In genomic region chr1:205519541-205520131, GRCh38 we compare ENCODE assay signal across 12 cellular contexts. TPM values are rescaled to one million over a fixed set of nuclear protein-coding genes. Genes with fewer than 3 reads are reported as not detected.
DNase-seq lines count a peak whose midpoint lies in the region; ATAC-seq and TF ChIP-seq lines count a peak whose summit lies in the region.
"Had no signal": no experiment of that assay in that cellular context is flagged by ENCODE, and none has a peak within 500 bp of the region (broad histone marks: within the 10 kb centered on the region; RNA-seq: fewer than 3 reads in every experiment).

No MANE protein-coding gene starts in this region.

- peaks cover 16% of the 10 kb centered on the region for H3K27me3 Mint-ChIP-seq in nephron (ENCODE audit: low read depth)

- intact Hi-C loops in left cardiac atrium (cut with DNase I), result loop anchor here in 1 of 2 donors (5.0 kb wide), 1 partner anchor 32 kb away; no protein-coding TSS in a partner anchor
- intact Hi-C loops in body of pancreas (cut with DNase I), result loop anchor here (10.0 kb wide), 1 partner anchor 185 kb away; no protein-coding TSS in a partner anchor

- H3K4me1 Mint-ChIP-seq in nephron, result peaks cover 43% of the 10 kb centered on the region

- no peak for TF ChIP-seq CTCF in nephron (IDR thresholded peaks at IDR 0.05; ENCODE audit: unreplicated experiment in 3 of 3)
- no peak for TF ChIP-seq CTCF in body of pancreas (IDR thresholded peaks at IDR 0.05)

- in situ Hi-C loops in G401 (cut with HindIII; ENCODE audit: low sequenced_read_pairs), result loop anchor here (5.0 kb wide), 1 partner anchor 157 kb away; no protein-coding TSS in a partner anchor

- H3K9me3 Mint-ChIP-seq in nephron, result no peaks in the 10 kb centered on the region
- H3K9me3 Mint-ChIP-seq: activated CD4-positive, alpha-beta memory T cell treated with anti-CD3 and anti-CD28 coated beads for 36 hours; T-helper 1 cell treated with Interleukin-12 subunit alpha and Interleukin-12 subunit beta and Interleukin-4 antibody, amounts not matched to agents 30 μg/mL and 1 μg/mL, for 36 hours had no signal

- peaks cover 2% of the 10 kb centered on the region for H3K36me3 Mint-ChIP-seq in nephron (ENCODE audit: low read depth)
- H3K36me3 Mint-ChIP-seq: activated CD4-positive, alpha-beta memory T cell treated with anti-CD3 and anti-CD28 coated beads for 36 hours had no signal

- DNase-seq in Ammon's horn (ENCODE audit: low spot score) (peak; percentile 87), NCI-H69 (lab: John Stamatoyannopoulos, UW) (peak; percentile 84), left cardiac atrium (no peak), NCI-H524 treated with DMSO at 0.1 percent for 48 hours (lab: John Stamatoyannopoulos, UW) (no peak), G401 (ENCODE audit: low spot score) (no peak), body of pancreas (no peak)
- no peak for DNase-seq in stimulated activated CD8-positive, alpha-beta memory T cell treated with anti-CD3 and anti-CD28 coated beads, Interleukin-4, amount 100 ng/mL, for 48 hours
- DNase-seq: activated CD4-positive, alpha-beta memory T cell treated with anti-CD3 and anti-CD28 coated beads for 36 hours; activated naive CD4-positive, alpha-beta T cell treated with Interleukin-2 at 50 U/mL for 16 hours; KBM-7 had no signal

- H3K4me1 ChIP-seq in body of pancreas, result peaks cover 5% of the 10 kb centered on the region

- ATAC-seq in left cardiac atrium, result peak; percentile 20 to 28
- no peak for ATAC-seq in body of pancreas

- H3K36me3 ChIP-seq in body of pancreas (replicated peaks in 1 of 2; ENCODE audit: insufficient read depth in 1 of 2, low read depth in 2 of 2), result no peaks in the 10 kb centered on the region

- H3K27ac ChIP-seq in body of pancreas, result no peak overlapping the region

- H3K4me3 Mint-ChIP-seq in nephron, result peak overlapping the region; percentile 35 to 62 (median 48)
- H3K4me3 Mint-ChIP-seq: activated CD4-positive, alpha-beta memory T cell treated with anti-CD3 and anti-CD28 coated beads for 36 hours; T-helper 1 cell treated with Interleukin-12 subunit alpha and Interleukin-12 subunit beta and Interleukin-4 antibody, amounts not matched to agents 30 μg/mL and 1 μg/mL, for 36 hours had no signal

- H3K27ac Mint-ChIP-seq in nephron, result peak overlapping the region; percentile 89 to 96 (median 90)
- H3K27ac Mint-ChIP-seq: activated CD4-positive, alpha-beta memory T cell treated with anti-CD3 and anti-CD28 coated beads for 36 hours; T-helper 1 cell treated with Interleukin-12 subunit alpha and Interleukin-12 subunit beta and Interleukin-4 antibody, amounts not matched to agents 30 μg/mL and 1 μg/mL, for 36 hours had no signal

- H3K4me3 ChIP-seq in body of pancreas, result no peak overlapping the region

- no peaks in the 10 kb centered on the region for H3K27me3 ChIP-seq in body of pancreas

- no peaks in the 10 kb centered on the region for H3K9me3 ChIP-seq in body of pancreas

- TF ChIP-seq POLR2A in body of pancreas (IDR thresholded peaks at IDR 0.05), result no peak

- WGBS in body of pancreas, 2 donors, result 58 to 62% methylated on average over 6 of the region's 6 CpGs

RNA-seq across cellular contexts. Expression of gene CDK18, which starts 15.2 kb away (rescaled TPM):
- total RNA-seq in left cardiac atrium (100 to 1,000 TPM; 102 to 118 TPM), body of pancreas (10 to 100 TPM; 28.0 to 28.7 TPM)
- total RNA-seq in G401 (2014; rRNA removed; shearing (Covaris generic)), result 4.0 and 6.6 TPM in 2 replicates

Comparison
In these comparisons a context has a peak if more than half of its experiments do, and no peak if none do; other contexts are left out.
1. DNase-seq: peak in Ammon's horn (single experiment) and NCI-H69 (single experiment); none in left cardiac atrium (single experiment), NCI-H524 treated with DMSO at 0.1 percent for 48 hours (single experiment), G401 (single experiment), stimulated activated CD8-positive, alpha-beta memory T cell treated with anti-CD3 and anti-CD28 coated beads, Interleukin-4, amount 100 ng/mL, for 48 hours (single experiment) and body of pancreas (0 of 4).